2 cellular contexts compared by ENCODE assay signal in the genomic region with DNA sequence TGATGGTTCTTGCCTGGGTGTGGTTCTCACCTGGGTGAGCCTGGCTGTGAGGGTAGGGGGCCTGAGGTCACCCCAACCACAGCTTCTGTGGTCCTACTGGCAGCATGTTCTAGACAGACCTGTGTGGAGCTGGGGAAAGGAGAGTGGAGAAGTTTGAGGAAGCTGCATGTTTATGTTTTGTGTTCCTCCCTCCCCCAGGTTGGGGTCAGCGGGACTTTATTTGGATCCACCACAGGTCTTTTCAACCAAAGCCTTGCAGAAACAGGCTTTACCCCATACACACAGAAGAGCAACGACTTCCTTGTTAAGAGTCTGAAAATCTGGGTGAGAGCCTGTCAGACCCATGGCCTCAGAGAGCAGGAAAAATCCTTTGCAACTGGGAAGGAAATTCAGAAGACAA.
TF ChIP-seq lines count a peak whose summit lies in the region.

No MANE protein-coding gene starts in this region.

TF ChIP-seq in H1, 55 proteins besides CTCF, POLR2A, EP300 and RAD21:
- TF ChIP-seq, protein P1, sequence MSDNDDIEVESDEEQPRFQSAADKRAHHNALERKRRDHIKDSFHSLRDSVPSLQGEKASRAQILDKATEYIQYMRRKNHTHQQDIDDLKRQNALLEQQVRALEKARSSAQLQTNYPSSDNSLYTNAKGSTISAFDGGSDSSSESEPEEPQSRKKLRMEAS (IDR thresholded peaks at IDR 0.05), result no peak
- TF ChIP-seq TEAD4 (IDR thresholded peaks at IDR 0.05; ENCODE audit: low read depth, low read length), result no peak
- TF ChIP-seq, protein P2, sequence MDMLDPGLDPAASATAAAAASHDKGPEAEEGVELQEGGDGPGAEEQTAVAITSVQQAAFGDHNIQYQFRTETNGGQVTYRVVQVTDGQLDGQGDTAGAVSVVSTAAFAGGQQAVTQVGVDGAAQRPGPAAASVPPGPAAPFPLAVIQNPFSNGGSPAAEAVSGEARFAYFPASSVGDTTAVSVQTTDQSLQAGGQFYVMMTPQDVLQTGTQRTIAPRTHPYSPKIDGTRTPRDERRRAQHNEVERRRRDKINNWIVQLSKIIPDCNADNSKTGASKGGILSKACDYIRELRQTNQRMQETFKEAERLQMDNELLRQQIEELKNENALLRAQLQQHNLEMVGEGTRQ (IDR thresholded peaks at IDR 0.05; ENCODE audit: low read length), result no peak
- TF ChIP-seq MAFK (IDR thresholded peaks at IDR 0.05; ENCODE audit: low read depth, low read length), result no peak
- TF ChIP-seq SP4 (IDR thresholded peaks at IDR 0.05; ENCODE audit: low read length), result no peak
- no peak for TF ChIP-seq SUZ12 (IDR thresholded peaks at IDR 0.05; ENCODE audit: low read length)
- no peak for TF ChIP-seq RBBP5 (IDR thresholded peaks at IDR 0.05; ENCODE audit: borderline replicate concordance, low read depth, low read length)
- TF ChIP-seq CTBP2 (IDR thresholded peaks at IDR 0.05; ENCODE audit: borderline replicate concordance, insufficient read depth, insufficient read length, low read length), result no peak
- no peak for TF ChIP-seq SP2 (IDR thresholded peaks at IDR 0.05; ENCODE audit: low read length)

TF ChIP-seq in HEK293T, 16 proteins besides CTCF, POLR2A, EP300 and RAD21:
- TF ChIP-seq SUZ12 (IDR thresholded peaks at IDR 0.05) (no peak), ELF4 (IDR thresholded peaks at IDR 0.05) (no peak), ZNF384 (IDR thresholded peaks at IDR 0.05) (no peak), FOXK2 (IDR thresholded peaks at IDR 0.05) (no peak)
